Comparison of ENCODE assay signal across 15 cellular contexts in the genomic region with DNA sequence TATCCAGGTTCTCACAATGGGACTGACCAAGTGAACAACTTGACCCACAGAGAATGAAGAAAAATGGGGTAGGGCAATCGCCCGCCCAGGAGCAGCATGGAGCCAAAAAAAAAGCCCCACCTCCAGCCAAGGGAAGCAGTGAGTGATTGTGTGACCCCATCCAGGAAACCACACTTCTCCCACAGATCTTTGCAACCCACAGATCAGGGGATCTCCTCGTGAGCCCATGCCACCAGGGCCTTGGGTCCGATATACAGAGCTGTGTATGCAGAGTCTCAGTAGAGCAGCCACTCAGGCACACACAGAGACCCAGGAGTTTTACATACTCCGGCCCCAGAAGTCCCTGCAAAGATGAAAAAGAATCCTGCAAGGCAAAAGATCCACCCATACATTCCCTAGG. TPM values are rescaled to one million over a fixed set of nuclear protein-coding genes. Genes with fewer than 3 reads are reported as not detected.
"Had no signal": no experiment of that assay in that cellular context is flagged by ENCODE, and none has a peak within 500 bp of the region (broad histone marks: within the 10 kb centered on the region; RNA-seq: fewer than 3 reads in every experiment).

No MANE protein-coding gene starts in this region.

- H3K4me1 ChIP-seq: breast epithelium, foreskin keratinocyte, heart left ventricle, left lung, parathyroid adenoma had no signal

- H3K4me3 Mint-ChIP-seq: activated T-cell treated with anti-CD3 and anti-CD28 coated beads, Interleukin-2, amount 50 U/mL, for 4 hours; neural crest cell had no signal

- H3K9ac ChIP-seq: parathyroid adenoma had no signal

- H3K4me1 Mint-ChIP-seq: neural crest cell had no signal

- FAIRE-seq: islet of Langerhans, small intestine had no signal

- H3K36me3 ChIP-seq: breast epithelium, esophagus muscularis mucosa, heart left ventricle, left lung had no signal

- ATAC-seq: activated naive CD4-positive, alpha-beta T cell treated with anti-CD3 and anti-CD28 coated beads, Interleukin-2, amount 50 U/mL, for 72 hours; activated T-cell treated with anti-CD3 and anti-CD28 coated beads, Interleukin-2, amount 50 U/mL, for 4 hours; foreskin keratinocyte had no signal

- DNase-seq: activated CD4-positive, alpha-beta T cell treated with anti-CD3 and anti-CD28 coated beads, Interleukin-2, amount 50 U/mL, for 4 hours; activated CD4-positive, CD25-positive, alpha-beta regulatory T cell treated with anti-CD3 and anti-CD28 coated beads, Interleukin-2, amount 50 U/mL, for 72 hours; activated effector memory CD4-positive, alpha-beta T cell treated with anti-CD3 and anti-CD28 coated beads, Interleukin-2, amount 50 U/mL, for 16 hours; activated T-cell treated with anti-CD3 and anti-CD28 coated beads, Interleukin-2, amount 50 U/mL, for 4 hours; foreskin keratinocyte; left lung; small intestine had no signal

- H3K27me3 ChIP-seq: breast epithelium, esophagus muscularis mucosa, foreskin keratinocyte, heart left ventricle, left lung had no signal

- H3K27ac ChIP-seq: breast epithelium, esophagus muscularis mucosa, foreskin keratinocyte, heart left ventricle, left lung had no signal

- H3K4me3 ChIP-seq: breast epithelium, esophagus muscularis mucosa, heart left ventricle, left lung had no signal

- H3K27ac Mint-ChIP-seq: activated naive CD4-positive, alpha-beta T cell treated with anti-CD3 and anti-CD28 coated beads, Interleukin-2, amount 50 U/mL, for 72 hours had no signal

- H3K79me2 ChIP-seq: parathyroid adenoma had no signal

RNA-seq across cellular contexts. Expression of gene PYGO1, which starts 35.7 kb away (rescaled TPM):
- total RNA-seq: activated naive CD4-positive, alpha-beta T cell treated with anti-CD3 and anti-CD28 coated beads, Interleukin-2, amount 50 U/mL, for 72 hours; T-helper 2 cell treated with Interferon-gamma antibody and Interleukin-4, amounts not matched to agents 100 ng/mL and 5 ng/mL, for 36 hours had no signal

RNA-seq across cellular contexts. Expression of gene DNAAF4, which starts 44.4 kb away (rescaled TPM):
- total RNA-seq: T-helper 2 cell treated with Interferon-gamma antibody and Interleukin-4, amounts not matched to agents 100 ng/mL and 5 ng/mL, for 36 hours had no signal
